In genomic region chr6:26401987-26402658, GRCh38 we compare ENCODE assay signal across 8 cellular contexts. TPM values are rescaled to one million over a fixed set of nuclear protein-coding genes. Genes with fewer than 3 reads are reported as not detected.
DNase-seq lines count a peak whose midpoint lies in the region; ATAC-seq and TF ChIP-seq lines count a peak whose summit lies in the region.

BTN3A1 (plus strand) TSS chr6:26402275; CDS start chr6:26405564, 3,289 bp downstream.

- intact Hi-C loops in stomach (cut with DNase I; ENCODE audit: low total_unique reads) = no loop called here

- H3K79me2 ChIP-seq in DOHH2 (ENCODE audit: control insufficient read depth, low read length) = no peaks in the 10 kb centered on the region

- H3K27me3 ChIP-seq in DOHH2 (ENCODE audit: control insufficient read depth, low read length) (no peaks in the 10 kb centered on the region), RWPE2 (ENCODE audit: insufficient read depth, poor library complexity, severe bottlenecking) (no peaks in the 10 kb centered on the region), stomach (no peaks in the 10 kb centered on the region)

- no peak within 1 kb of the TSS for H3K27ac ChIP-seq in DOHH2 (ENCODE audit: low read depth, low read length)
- H3K27ac ChIP-seq in RWPE2 (ENCODE audit: poor library complexity, severe bottlenecking) = peak within 1 kb of the TSS; percentile 1
- H3K27ac ChIP-seq in stomach = peak within 1 kb of the TSS; percentile 76 to 94 (median 90)

- H3K4me1 ChIP-seq in DOHH2 (ENCODE audit: control insufficient read depth, low read length) (peaks cover 24% of the 10 kb centered on the region), RWPE2 (ENCODE audit: insufficient read depth, poor library complexity, severe bottlenecking) (peaks cover 6% of the 10 kb centered on the region), stomach (peaks cover 0 to 42% (median 30%) of the 10 kb centered on the region in 4 donors)

- peaks cover 11% of the 10 kb centered on the region for H3K36me3 Mint-ChIP-seq in nephron (ENCODE audit: low read depth)

- TF ChIP-seq POLR2A in stomach (IDR thresholded peaks at IDR 0.05) = no peak

- TF ChIP-seq EP300 in stomach (IDR thresholded peaks at IDR 0.05) = no peak

- H3K9me2 ChIP-seq in DOHH2 (replicated peaks; ENCODE audit: control insufficient read depth, low read length) = no peaks in the 10 kb centered on the region

- H3K4me1 Mint-ChIP-seq in nephron = peaks cover 18% of the 10 kb centered on the region

- no peaks in the 10 kb centered on the region for H3F3A ChIP-seq in DOHH2 (ENCODE audit: control insufficient read depth, insufficient read depth)

- peak within 1 kb of the TSS; percentile 93 to 97 (median 94) for H3K4me3 Mint-ChIP-seq in nephron

- peak; percentile 76 for DNase-seq in KG1 (lab: John Stamatoyannopoulos, UW)
- no peak for DNase-seq in RWPE2 (ENCODE audit: low spot score)
- DNase-seq in activated effector memory CD4-positive, alpha-beta T cell treated with Interleukin-2 at 50 U/mL for 16 hours = peak; percentile 23
- DNase-seq in fibroblast of the aortic adventitia (ENCODE audit: low read depth) = peak; percentile 79
- DNase-seq in stomach = peak; percentile 60

- H3K4me2 ChIP-seq in DOHH2 (ENCODE audit: low read length) = peak within 1 kb of the TSS; percentile 92

- no peaks in the 10 kb centered on the region for H3K9me3 ChIP-seq in DOHH2 (ENCODE audit: control insufficient read depth, insufficient read depth, low read length)
- no peaks in the 10 kb centered on the region for H3K9me3 ChIP-seq in RWPE2 (ENCODE audit: severe bottlenecking)
- H3K9me3 ChIP-seq in stomach = no peaks in the 10 kb centered on the region

- 0 to 1% (median 0%) methylated on average over 9 of the region's 9 CpGs for WGBS in stomach, 5 donors

- no peaks in the 10 kb centered on the region for H4K20me1 ChIP-seq in DOHH2 (ENCODE audit: control insufficient read depth, insufficient read depth, low read depth, low read length)

- no peaks in the 10 kb centered on the region for H3K9me3 Mint-ChIP-seq in nephron

- ATAC-seq in GM21723 (IDR thresholded peaks at IDR 0.05; ENCODE audit: unreplicated experiment) (peak; percentile 94), RWPE2 (ENCODE audit: low read depth) (peak; percentile 95)

- H3K27ac Mint-ChIP-seq in nephron = peak within 1 kb of the TSS; percentile 96 to 99 (median 97)

- H3K4me3 ChIP-seq in DOHH2 (ENCODE audit: low read length) = peak within 1 kb of the TSS; percentile 88
- peak within 1 kb of the TSS; percentile 43 for H3K4me3 ChIP-seq in RWPE2 (ENCODE audit: severe bottlenecking)
- peak within 1 kb of the TSS; percentile 76 for H3K4me3 ChIP-seq in fibroblast of the aortic adventitia (ENCODE audit: low read depth, low read length)
- H3K4me3 ChIP-seq in stomach = peak within 1 kb of the TSS; percentile 53 to 66 (median 65)

- H3K27me3 Mint-ChIP-seq in nephron (ENCODE audit: low read depth) = peaks cover 5% of the 10 kb centered on the region

- H3K36me3 ChIP-seq in DOHH2 (ENCODE audit: control insufficient read depth, low read length) (no peaks in the 10 kb centered on the region), RWPE2 (ENCODE audit: low read depth) (no peaks in the 10 kb centered on the region), stomach (peaks cover 0 to 14% (median 9%) of the 10 kb centered on the region in 4 donors)

- no peak for TF ChIP-seq CTCF in DOHH2 (IDR thresholded peaks at IDR 0.05; ENCODE audit: low read depth, low read length, poor library complexity, severe bottlenecking)
- TF ChIP-seq CTCF in RWPE2 (IDR thresholded peaks at IDR 0.05; ENCODE audit: poor library complexity, severe bottlenecking) = no peak
- TF ChIP-seq CTCF in fibroblast of the aortic adventitia (IDR thresholded peaks at IDR 0.05; ENCODE audit: insufficient read depth, low read length) = no peak
- TF ChIP-seq CTCF in nephron (IDR thresholded peaks at IDR 0.05; ENCODE audit: unreplicated experiment in 3 of 3) = no peak
- no peak for TF ChIP-seq CTCF in stomach (IDR thresholded peaks at IDR 0.05)

RNA-seq across cellular contexts. Expression of gene BTN3A1, which starts in this region (rescaled TPM):
- total RNA-seq in fibroblast of the aortic adventitia (ENCODE audit: low replicate concordance) = 24.0 and 83.6 TPM in 2 replicates
- 10 to 100 TPM in 4 of 5 donors, 1 to 10 TPM in 1; 8.9 to 76.5 (median 23.9) TPM for total RNA-seq in stomach
- polyA plus RNA-seq in stomach = 10 to 100 TPM in 1 of 3 donors, 1 to 10 TPM in 2; 3.4 to 11.0 (median 5.2) TPM
